8 cellular contexts compared by ENCODE assay signal in the genomic region with DNA sequence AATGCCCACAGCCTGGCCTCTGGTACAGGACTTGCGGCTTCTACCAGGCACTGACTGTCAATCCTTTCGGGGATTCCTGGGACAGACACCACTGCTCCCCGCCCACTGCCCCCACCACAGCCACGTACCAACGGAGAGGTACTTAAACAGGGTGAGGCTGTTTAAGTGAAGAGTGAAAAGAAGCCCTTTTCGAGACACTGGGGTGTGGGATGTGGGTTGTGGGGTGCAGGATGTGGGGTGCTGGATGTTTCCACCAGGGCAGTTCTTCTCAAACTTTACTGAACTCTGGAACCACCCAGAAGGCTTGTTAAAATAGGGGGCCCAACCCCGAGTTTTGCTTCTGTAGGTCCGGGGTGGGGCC. TPM values are rescaled to one million over a fixed set of nuclear protein-coding genes. Genes with fewer than 3 reads are reported as not detected.
DNase-seq lines count a peak whose midpoint lies in the region; ATAC-seq lines count a peak whose summit lies in the region.

No MANE protein-coding gene starts in this region.

- peaks cover 57% of the 10 kb centered on the region for H3K4me1 Mint-ChIP-seq in T-helper 17 cell

- H3K4me3 Mint-ChIP-seq in T-helper 17 cell: peak overlapping the region; percentile 83

- peak overlapping the region; percentile 75 for H3K4me3 ChIP-seq in adipocyte (ENCODE audit: low read length)
- H3K4me3 ChIP-seq in mononuclear cell (ENCODE audit: low read length): peak overlapping the region; percentile 40
- H3K4me3 ChIP-seq in stomach smooth muscle (ENCODE audit: low read length in 2 of 2): peak overlapping the region; percentile 36 to 70

- no peaks in the 10 kb centered on the region for H3K27me3 Mint-ChIP-seq in T-helper 17 cell

- peak overlapping the region; percentile 91 for H3K27ac Mint-ChIP-seq in T-helper 17 cell

- peak overlapping the region; percentile 6 for H3K27ac ChIP-seq in stomach smooth muscle (ENCODE audit: low read length)

- H3K4me1 ChIP-seq in adipocyte (ENCODE audit: control insufficient read depth, insufficient read depth, low read length) (peaks cover 56% of the 10 kb centered on the region), mononuclear cell (ENCODE audit: insufficient read depth, low read length) (peaks cover 89% of the 10 kb centered on the region), stomach smooth muscle (ENCODE audit: control insufficient read depth, insufficient read depth, low read length) (peaks cover 13% of the 10 kb centered on the region)

- H3K36me3 ChIP-seq in adipocyte (ENCODE audit: control insufficient read depth, insufficient read depth, low read length, severe bottlenecking): no peaks in the 10 kb centered on the region
- H3K36me3 ChIP-seq in stomach smooth muscle (ENCODE audit: control insufficient read depth in 2 of 2, insufficient read depth in 2 of 2, low read length in 2 of 2): no peaks in the 10 kb centered on the region

- DNase-seq in T-helper 17 cell: peak; percentile 48 to 69 (median 51)
- DNase-seq in adipocyte (ENCODE audit: low read depth): peak; percentile 38
- no peak for DNase-seq in NCI-H2107 (lab: John Stamatoyannopoulos, UW)
- no peak for DNase-seq in NCI-H2171 treated with DMSO at 0.1 percent for 48 hours (lab: John Stamatoyannopoulos, UW)

- no peaks in the 10 kb centered on the region for H3K36me3 Mint-ChIP-seq in T-helper 17 cell (ENCODE audit: low read depth)

- peak overlapping the region; percentile 86 for H3K9ac ChIP-seq in adipocyte (ENCODE audit: low read length)
- peak overlapping the region in 1 of 2 donors; percentile 35 for H3K9ac ChIP-seq in stomach smooth muscle (ENCODE audit: low read length in 2 of 2)

- no peaks in the 10 kb centered on the region for H3K9me3 ChIP-seq in T-helper 17 cell (ENCODE audit: control insufficient read depth, low read length, poor library complexity, severe bottlenecking)
- no peaks in the 10 kb centered on the region for H3K9me3 ChIP-seq in adipocyte (ENCODE audit: control insufficient read depth, low read length)
- H3K9me3 ChIP-seq in mononuclear cell (ENCODE audit: low read depth, low read length): no peaks in the 10 kb centered on the region
- no peaks in the 10 kb centered on the region for H3K9me3 ChIP-seq in stomach smooth muscle (ENCODE audit: control insufficient read depth in 2 of 2, low read length in 2 of 2)

- H3K27me3 ChIP-seq in adipocyte (replicated peaks; ENCODE audit: control insufficient read depth, insufficient read depth, low read length): no peaks in the 10 kb centered on the region
- no peaks in the 10 kb centered on the region for H3K27me3 ChIP-seq in mononuclear cell (ENCODE audit: insufficient read depth, low read length)
- peaks cover 12 to 18% of the 10 kb centered on the region in 2 donors for H3K27me3 ChIP-seq in stomach smooth muscle (ENCODE audit: control insufficient read depth in 1 of 2, insufficient read depth in 2 of 2, low read length in 2 of 2)

- ATAC-seq in T-helper 17 cell (peak; percentile 81), GM18868 (IDR thresholded peaks at IDR 0.05; ENCODE audit: unreplicated experiment) (no peak), GM21717 (IDR thresholded peaks at IDR 0.05; ENCODE audit: unreplicated experiment) (no peak)

RNA-seq across cellular contexts. Expression of a gene that starts 34.2 kb away (rescaled TPM):
- total RNA-seq in T-helper 17 cell (10 to 100 TPM; 51.8 to 52.2 TPM), mononuclear cell (10.8 TPM)

Comparison
In these comparisons a context has a peak if more than half of its experiments do, and no peak if none do; other contexts are left out.
1. DNase-seq: peak in T-helper 17 cell (3 of 3) and adipocyte (single experiment); none in NCI-H2107 (single experiment) and NCI-H2171 treated with DMSO at 0.1 percent for 48 hours (single experiment).
2. Peak in every context shown above with its lines, with median percentiles within 50 percentile points of each other: H3K4me3 ChIP-seq.